In genomic region chr5:33936004-33936380, GRCh38 we compare ENCODE assay signal across 9 cellular contexts. TPM values are rescaled to one million over a fixed set of nuclear protein-coding genes. Genes with fewer than 3 reads are reported as not detected.
A peak's percentile ranks its signal among the peaks of the same experiment; 100 is the strongest.
DNase-seq lines count a peak whose midpoint lies in the region; ATAC-seq and TF ChIP-seq lines count a peak whose summit lies in the region.
"Had no signal": no experiment of that assay in that cellular context is flagged by ENCODE, and none has a peak within 500 bp of the region (broad histone marks: within the 10 kb centered on the region; RNA-seq: fewer than 3 reads in every experiment).

No MANE protein-coding gene starts in this region.

- H2AFZ ChIP-seq in parathyroid adenoma = peak overlapping the region; percentile 53

- H3K9ac ChIP-seq in parathyroid adenoma = no peak overlapping the region

- H3K27me3 Mint-ChIP-seq in activated CD4-positive, alpha-beta T cell treated with anti-CD3 and anti-CD28 coated beads for 36 hours = peaks cover 41% of the 10 kb centered on the region
- peaks cover 7% of the 10 kb centered on the region for H3K27me3 Mint-ChIP-seq in glutamatergic neuron (ENCODE audit: unreplicated experiment)

- H3K27me3 ChIP-seq in parathyroid adenoma (ENCODE audit: control insufficient read depth, insufficient read depth, low read length) = peaks cover 3% of the 10 kb centered on the region

- H3K9me3 Mint-ChIP-seq in activated CD4-positive, alpha-beta T cell treated with anti-CD3 and anti-CD28 coated beads for 36 hours (ENCODE audit: low read depth) = no peaks in the 10 kb centered on the region
- peaks cover 6% of the 10 kb centered on the region for H3K9me3 Mint-ChIP-seq in glutamatergic neuron (ENCODE audit: unreplicated experiment)

- H3K4me3 ChIP-seq in parathyroid adenoma (ENCODE audit: low read depth, low read length) = peak overlapping the region; percentile 35

- TF ChIP-seq CTCF in glutamatergic neuron (IDR thresholded peaks at IDR 0.05; ENCODE audit: partially characterized antibody, unreplicated experiment) = peak; percentile 64
- no peak for TF ChIP-seq CTCF in parathyroid adenoma (IDR thresholded peaks at IDR 0.05)

- DNase-seq in activated CD4-positive, alpha-beta T cell treated with anti-CD3 and anti-CD28 coated beads for 36 hours = peak; percentile 75
- DNase-seq in activated CD4-positive, alpha-beta T cell treated with anti-CD3 and anti-CD28 coated beads for 1 hour = no peak
- DNase-seq in NCI-H1930 (lab: John Stamatoyannopoulos, UW) = peak; percentile 47 to 82
- DNase-seq in activated effector memory CD4-positive, alpha-beta T cell treated with anti-CD3 and anti-CD28 coated beads, Interleukin-2, amount 50 U/mL, for 16 hours = peak; percentile 73
- peak; percentile 79 for DNase-seq in glutamatergic neuron
- no peak for DNase-seq in NCI-H2171 treated with DMSO at 0.1 percent for 48 hours (lab: John Stamatoyannopoulos, UW)

- CTCF ChIA-PET in activated CD4-positive, alpha-beta T cell treated with anti-CD3 and anti-CD28 coated beads for 36 hours (lab: Charles Lee) = interaction anchor here (1.0 to 3.2 kb wide), 8 partner anchors 10 to 500 kb away, joined by 3 to 26 read pairs (median 9); no protein-coding TSS in a partner anchor

- H3K4me1 ChIP-seq in parathyroid adenoma = no peaks in the 10 kb centered on the region

- H3K4me3 Mint-ChIP-seq in activated CD4-positive, alpha-beta T cell treated with anti-CD3 and anti-CD28 coated beads for 36 hours = no peak overlapping the region
- peak overlapping the region; percentile 89 for H3K4me3 Mint-ChIP-seq in glutamatergic neuron (ENCODE audit: unreplicated experiment)

- H3K9me3 ChIP-seq in parathyroid adenoma (ENCODE audit: control insufficient read depth, low read length) = no peaks in the 10 kb centered on the region

- no peak overlapping the region for H3K27ac ChIP-seq in parathyroid adenoma

- no peaks in the 10 kb centered on the region for H3K4me1 Mint-ChIP-seq in activated CD4-positive, alpha-beta T cell treated with anti-CD3 and anti-CD28 coated beads for 36 hours
- H3K4me1 Mint-ChIP-seq in glutamatergic neuron (ENCODE audit: low read depth, unreplicated experiment) = peaks cover 11% of the 10 kb centered on the region

- peak overlapping the region; percentile 65 for H3K4me2 ChIP-seq in parathyroid adenoma (ENCODE audit: low read length)

- no peaks in the 10 kb centered on the region for H3K36me3 ChIP-seq in parathyroid adenoma (ENCODE audit: control insufficient read depth, insufficient read depth, low read length)

- H3K79me2 ChIP-seq in parathyroid adenoma = no peaks in the 10 kb centered on the region

- intact Hi-C loops in activated CD4-positive, alpha-beta T cell treated with anti-CD3 and anti-CD28 coated beads for 36 hours (cut with DNase I, micrococcal nuclease) = loop anchor here in 1 of 2 experiments (10.0 kb wide), 1 partner anchor 1221 kb away; the partner anchor contains the start of gene NPR3

- no peak overlapping the region for H3K27ac Mint-ChIP-seq in activated CD4-positive, alpha-beta T cell treated with anti-CD3 and anti-CD28 coated beads for 36 hours
- H3K27ac Mint-ChIP-seq in glutamatergic neuron (ENCODE audit: unreplicated experiment) = no peak overlapping the region

- no peaks in the 10 kb centered on the region for H3K36me3 Mint-ChIP-seq in activated CD4-positive, alpha-beta T cell treated with anti-CD3 and anti-CD28 coated beads for 36 hours (ENCODE audit: low read depth)
- H3K36me3 Mint-ChIP-seq in glutamatergic neuron (ENCODE audit: unreplicated experiment) = no peaks in the 10 kb centered on the region

- POLR2A ChIA-PET in activated CD4-positive, alpha-beta T cell treated with anti-CD3 and anti-CD28 coated beads for 36 hours (lab: Charles Lee) = no interaction called here

- peak; percentile 49 for ATAC-seq in activated CD4-positive, alpha-beta T cell treated with anti-CD3 and anti-CD28 coated beads for 36 hours
- ATAC-seq in GM18511 (IDR thresholded peaks at IDR 0.05; ENCODE audit: unreplicated experiment) = no peak

RNA-seq across cellular contexts. Expression of gene RXFP3, which starts 0.2 kb away (rescaled TPM):
- total RNA-seq in activated CD4-positive, alpha-beta T cell treated with anti-CD3 and anti-CD28 coated beads for 36 hours = not detected
- total RNA-seq in glutamatergic neuron (ENCODE audit: unreplicated experiment) = 0.44 TPM
- total RNA-seq: glomerular endothelial cell had no signal

RNA-seq across cellular contexts. Expression of gene ADAMTS12, which starts 44.2 kb away (rescaled TPM):
- total RNA-seq in activated CD4-positive, alpha-beta T cell treated with anti-CD3 and anti-CD28 coated beads for 36 hours = not detected
- 0.54 TPM for total RNA-seq in glutamatergic neuron (ENCODE audit: unreplicated experiment)

RNA-seq across cellular contexts. Expression of gene SLC45A2, which starts 48.5 kb away (rescaled TPM):
- not detected for total RNA-seq in activated CD4-positive, alpha-beta T cell treated with anti-CD3 and anti-CD28 coated beads for 36 hours
- total RNA-seq in glutamatergic neuron (ENCODE audit: unreplicated experiment) = 0.76 TPM
- total RNA-seq: glomerular endothelial cell had no signal

Comparison
In these comparisons a context has a peak if more than half of its experiments do, and no peak if none do; other contexts are left out.
1. DNase-seq: peak in activated CD4-positive, alpha-beta T cell treated with anti-CD3 and anti-CD28 coated beads for 36 hours (single experiment), NCI-H1930 (2 of 2), activated effector memory CD4-positive, alpha-beta T cell treated with anti-CD3 and anti-CD28 coated beads, Interleukin-2, amount 50 U/mL, for 16 hours (single experiment) and glutamatergic neuron (single experiment); none in activated CD4-positive, alpha-beta T cell treated with anti-CD3 and anti-CD28 coated beads for 1 hour (single experiment) and NCI-H2171 treated with DMSO at 0.1 percent for 48 hours (single experiment).